In the genomic region with DNA sequence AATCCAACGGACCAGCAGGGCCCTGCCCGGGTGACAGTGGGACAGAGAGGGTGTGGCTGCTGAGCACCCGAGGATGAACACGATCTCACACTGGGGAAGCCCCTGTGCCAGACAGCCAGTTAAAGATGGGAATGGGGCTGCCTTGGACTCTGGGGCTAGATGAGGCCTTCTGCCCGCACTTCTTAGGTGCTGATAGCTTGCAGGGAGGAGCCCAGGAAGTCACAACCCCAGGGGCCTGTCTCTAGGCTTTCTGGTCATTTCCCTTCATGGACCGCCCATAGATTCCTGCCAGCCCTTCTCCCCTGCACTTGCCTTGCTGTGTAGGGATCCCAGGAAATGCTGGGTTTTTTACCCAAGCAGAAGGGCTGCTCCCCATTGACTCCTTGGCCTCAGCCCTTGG, we compare ENCODE assay signal across 1 cellular context.
TF ChIP-seq lines count a peak whose summit lies in the region.

No MANE protein-coding gene starts in this region.

TF ChIP-seq in HEK293T, 16 proteins besides CTCF, POLR2A, EP300 and RAD21 (continued from another document):
- TF ChIP-seq L3MBTL2 (conservative IDR thresholded peaks at IDR 0.05) (no peak), ELF4 (IDR thresholded peaks at IDR 0.05) (no peak), SUZ12 (IDR thresholded peaks at IDR 0.05) (no peak), HDGF (IDR thresholded peaks at IDR 0.05; ENCODE audit: borderline replicate concordance) (no peak), NFRKB (IDR thresholded peaks at IDR 0.05) (no peak)
